In the genomic region with DNA sequence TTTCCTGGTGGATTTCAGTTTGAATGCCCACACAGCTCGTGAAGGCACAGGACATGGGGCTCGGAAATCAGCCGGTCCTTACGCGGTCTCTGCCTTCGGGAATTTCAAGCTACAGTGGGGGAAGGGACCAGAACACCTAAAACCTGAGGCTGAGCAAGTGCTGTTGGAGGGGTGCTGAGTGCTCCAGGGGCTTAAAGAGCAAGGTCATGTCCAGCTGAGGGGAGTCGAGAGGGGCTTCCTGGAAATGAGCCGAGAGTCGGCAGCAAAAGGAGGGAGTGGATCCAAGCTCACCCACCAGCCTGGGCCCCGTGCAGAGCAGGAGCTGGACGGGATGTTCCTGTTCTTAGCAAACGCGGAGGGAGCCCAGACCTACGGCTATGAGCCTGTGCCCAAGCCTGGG, we compare ENCODE assay signal across 24 cellular contexts.
DNase-seq lines count a peak whose midpoint lies in the region; ATAC-seq, FAIRE-seq and TF ChIP-seq lines count a peak whose summit lies in the region.
"Had no signal": no experiment of that assay in that cellular context is flagged by ENCODE, and none has a peak within 500 bp of the region (broad histone marks: within the 10 kb centered on the region; RNA-seq: fewer than 3 reads in every experiment).

No MANE protein-coding gene starts in this region.

- H3K27ac Mint-ChIP-seq in activated naive CD4-positive, alpha-beta T cell treated with anti-CD3 and anti-CD28 coated beads for 36 hours: no peak overlapping the region
- H3K27ac Mint-ChIP-seq: B cell; CD4-positive, CD25-positive, alpha-beta regulatory T cell; CD8-positive, alpha-beta T cell; HFFc6 had no signal

- no peak for TF ChIP-seq EP300 in SK-N-SH (IDR thresholded peaks at IDR 0.05; ENCODE audit: borderline replicate concordance in 1 of 2, low read depth in 1 of 2, low read length in 1 of 2)

- ATAC-seq in SK-N-SH treated with all-trans-retinoic acid at 6 μM for 48 hours (no peak), RWPE2 (ENCODE audit: low read depth) (no peak), HG02588 (IDR thresholded peaks at IDR 0.05; ENCODE audit: unreplicated experiment) (no peak)
- ATAC-seq: CD8-positive, alpha-beta T cell had no signal

- no peaks in the 10 kb centered on the region for H3F3A ChIP-seq in SK-N-SH (replicated peaks; ENCODE audit: insufficient read depth)

- no peak overlapping the region for H3K9ac ChIP-seq in SK-N-SH
- no peak overlapping the region for H3K9ac ChIP-seq in kidney (ENCODE audit: low read length in 2 of 2)
- H3K9ac ChIP-seq: BLaER1 had no signal

- H3K9me3 Mint-ChIP-seq in activated naive CD4-positive, alpha-beta T cell treated with anti-CD3 and anti-CD28 coated beads for 36 hours: no peaks in the 10 kb centered on the region
- H3K9me3 Mint-ChIP-seq: CD8-positive, alpha-beta T cell had no signal

- TF ChIP-seq CTCF in SK-N-SH (IDR thresholded peaks at IDR 0.05) (no peak), RWPE2 (IDR thresholded peaks at IDR 0.05; ENCODE audit: poor library complexity, severe bottlenecking) (no peak), kidney (IDR thresholded peaks at IDR 0.05; ENCODE audit: borderline replicate concordance, extremely low read depth, insufficient read depth) (no peak)

- H3K27me3 Mint-ChIP-seq in activated naive CD4-positive, alpha-beta T cell treated with anti-CD3 and anti-CD28 coated beads for 36 hours (ENCODE audit: low read depth): peaks cover 25% of the 10 kb centered on the region

- no peaks in the 10 kb centered on the region for H4K20me1 ChIP-seq in SK-N-SH (ENCODE audit: insufficient read depth)
- H4K20me1 ChIP-seq: BLaER1 had no signal

- H3K36me3 ChIP-seq in SK-N-SH (replicated peaks in 1 of 2; ENCODE audit: control insufficient read depth in 1 of 2, insufficient read depth in 2 of 2, low read length in 1 of 2): no peaks in the 10 kb centered on the region
- no peaks in the 10 kb centered on the region for H3K36me3 ChIP-seq in RWPE2 (ENCODE audit: low read depth)
- H3K36me3 ChIP-seq in kidney (ENCODE audit: control insufficient read depth in 1 of 2, insufficient read depth in 2 of 2, low read length in 2 of 2): no peaks in the 10 kb centered on the region
- H3K36me3 ChIP-seq: BLaER1, HAP-1 had no signal

- H3K4me3 ChIP-seq in SK-N-SH (ENCODE audit: low read depth in 2 of 2, low read length in 1 of 2): no peak overlapping the region
- H3K4me3 ChIP-seq in RWPE2 (ENCODE audit: severe bottlenecking): no peak overlapping the region
- no peak overlapping the region for H3K4me3 ChIP-seq in kidney (ENCODE audit: low read length in 2 of 2)
- H3K4me3 ChIP-seq: BLaER1, HAP-1 had no signal

- no peak overlapping the region for H2AFZ ChIP-seq in SK-N-SH (ENCODE audit: low read depth)

- no peaks in the 10 kb centered on the region for H3K79me2 ChIP-seq in SK-N-SH (ENCODE audit: insufficient read depth)

- no peaks in the 10 kb centered on the region for H3K27me3 ChIP-seq in SK-N-SH (ENCODE audit: insufficient read depth)
- H3K27me3 ChIP-seq in RWPE2 (ENCODE audit: insufficient read depth, poor library complexity, severe bottlenecking): peaks cover 40% of the 10 kb centered on the region
- H3K27me3 ChIP-seq: BLaER1 had no signal

- intact Hi-C loops in kidney (cut with DNase I): no loop called here
- intact Hi-C loops in posterior vena cava (cut with DNase I): no loop called here
- intact Hi-C loops in activated naive CD4-positive, alpha-beta T cell treated with anti-CD3 and anti-CD28 coated beads for 36 hours (cut with micrococcal nuclease): no loop called here

- no peaks in the 10 kb centered on the region for H3K36me3 Mint-ChIP-seq in activated naive CD4-positive, alpha-beta T cell treated with anti-CD3 and anti-CD28 coated beads for 36 hours (ENCODE audit: low read depth)
- H3K36me3 Mint-ChIP-seq: CD4-positive, CD25-positive, alpha-beta regulatory T cell; CD8-positive, alpha-beta T cell had no signal

- CTCF ChIA-PET in SK-N-SH (lab: Yijun Ruan, JAX): interaction anchor here (0.6 to 1.4 kb wide), 6 partner anchors 9 to 35 kb away, joined by 3 to 5 read pairs (median 4); no protein-coding TSS in a partner anchor
- CTCF ChIA-PET in activated naive CD4-positive, alpha-beta T cell treated with anti-CD3 and anti-CD28 coated beads for 36 hours (lab: Charles Lee): no interaction called here

- H3K4me2 ChIP-seq in SK-N-SH: no peak overlapping the region

- H3K4me1 ChIP-seq in SK-N-SH (ENCODE audit: control insufficient read depth in 1 of 2, insufficient read depth in 2 of 2, low read depth in 1 of 2, low read length in 1 of 2): peaks cover 0 to 5% of the 10 kb centered on the region in 2 experiments; a peak in 1 of 4 replicates
- no peaks in the 10 kb centered on the region for H3K4me1 ChIP-seq in RWPE2 (ENCODE audit: insufficient read depth, poor library complexity, severe bottlenecking)
- no peaks in the 10 kb centered on the region for H3K4me1 ChIP-seq in kidney (ENCODE audit: control insufficient read depth in 1 of 2, insufficient read depth in 1 of 2, low read depth in 1 of 2, low read length in 2 of 2)
- H3K4me1 ChIP-seq: Caco-2, HAP-1 had no signal

- H3K27ac ChIP-seq in SK-N-SH (ENCODE audit: low read depth in 2 of 2, low read length in 1 of 2): no peak overlapping the region
- H3K27ac ChIP-seq in RWPE2 (ENCODE audit: poor library complexity, severe bottlenecking): no peak overlapping the region
- no peak overlapping the region for H3K27ac ChIP-seq in kidney (ENCODE audit: low read depth in 2 of 2, low read length in 2 of 2)
- H3K27ac ChIP-seq: 22Rv1, BLaER1, C4-2B had no signal

- no peaks in the 10 kb centered on the region for H3K9me2 ChIP-seq in SK-N-SH

- POLR2A ChIA-PET in SK-N-SH (lab: Yijun Ruan, JAX): no interaction called here

- TF ChIP-seq RAD21 in SK-N-SH (IDR thresholded peaks at IDR 0.05; ENCODE audit: low read length): no peak

- H3K4me1 Mint-ChIP-seq in activated naive CD4-positive, alpha-beta T cell treated with anti-CD3 and anti-CD28 coated beads for 36 hours (ENCODE audit: low read depth): no peaks in the 10 kb centered on the region
- H3K4me1 Mint-ChIP-seq: B cell; CD4-positive, CD25-positive, alpha-beta regulatory T cell had no signal

- WGBS in SK-N-SH (ENCODE audit: low lambda C conversion rate): 41% methylated on average over 14 of the region's 14 CpGs

- no peak for FAIRE-seq in kidney (lab: Jason Lieb, UNC)
- FAIRE-seq: A204.1, G401.6, GM12892, H54 had no signal

- H3K9me3 ChIP-seq in SK-N-SH (no peaks in the 10 kb centered on the region; the same call in 1 of the 2 replicates), RWPE2 (ENCODE audit: severe bottlenecking) (no peaks in the 10 kb centered on the region), kidney (ENCODE audit: control insufficient read depth in 1 of 2, low read length in 2 of 2) (no peaks in the 10 kb centered on the region)
- H3K9me3 ChIP-seq: BLaER1, HAP-1 had no signal

- DNase-seq in SK-N-SH: peak; percentile 3
- DNase-seq in RWPE2 (ENCODE audit: low spot score): peak; percentile 36
- peak; percentile 35 for DNase-seq in kidney
- peak; percentile 56 for DNase-seq in posterior vena cava (ENCODE audit: low spot score)
- DNase-seq in SIG-M5 (lab: John Stamatoyannopoulos, UW): no peak
- no peak for DNase-seq in activated naive CD4-positive, alpha-beta T cell treated with anti-CD3 and anti-CD28 coated beads for 36 hours
- DNase-seq: CD4-positive, CD25-positive, alpha-beta regulatory T cell; CD8-positive, alpha-beta T cell; DMS153; DND-41; GOT3; HFFc6 had no signal

- H3K4me3 Mint-ChIP-seq in activated naive CD4-positive, alpha-beta T cell treated with anti-CD3 and anti-CD28 coated beads for 36 hours: no peak overlapping the region
- H3K4me3 Mint-ChIP-seq: B cell; CD4-positive, CD25-positive, alpha-beta regulatory T cell; CD8-positive, alpha-beta T cell; HFFc6 had no signal

TF ChIP-seq in SK-N-SH, 30 proteins besides CTCF, POLR2A, EP300 and RAD21 (continues in another document):
- TF ChIP-seq FOSL2 (IDR thresholded peaks at IDR 0.05; ENCODE audit: borderline replicate concordance, low read depth) (no peak), EZH2phosphoT487 (IDR thresholded peaks at IDR 0.05; ENCODE audit: borderline replicate concordance, low read depth) (no peak), YY1 (IDR thresholded peaks at IDR 0.05; ENCODE audit: low read depth) (no peak), NRF1 (IDR thresholded peaks at IDR 0.05; ENCODE audit: low read depth, low read length) (no peak)
- TF ChIP-seq, protein P1, sequence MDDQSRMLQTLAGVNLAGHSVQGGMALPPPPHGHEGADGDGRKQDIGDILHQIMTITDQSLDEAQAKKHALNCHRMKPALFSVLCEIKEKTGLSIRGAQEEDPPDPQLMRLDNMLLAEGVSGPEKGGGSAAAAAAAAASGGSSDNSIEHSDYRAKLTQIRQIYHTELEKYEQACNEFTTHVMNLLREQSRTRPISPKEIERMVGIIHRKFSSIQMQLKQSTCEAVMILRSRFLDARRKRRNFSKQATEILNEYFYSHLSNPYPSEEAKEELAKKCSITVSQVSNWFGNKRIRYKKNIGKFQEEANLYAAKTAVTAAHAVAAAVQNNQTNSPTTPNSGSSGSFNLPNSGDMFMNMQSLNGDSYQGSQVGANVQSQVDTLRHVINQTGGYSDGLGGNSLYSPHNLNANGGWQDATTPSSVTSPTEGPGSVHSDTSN (IDR thresholded peaks at IDR 0.05): no peak

TF ChIP-seq in SK-N-SH treated with all-trans-retinoic acid at 6 μM for 48 hours, 23 proteins besides CTCF, POLR2A, EP300 and RAD21:
- no peak for TF ChIP-seq ESRRG (CRISPR knock-in tag; IDR thresholded peaks at IDR 0.05)
- no peak for TF ChIP-seq RARB (CRISPR knock-in tag; IDR thresholded peaks at IDR 0.05)
- no peak for TF ChIP-seq GLIS3 (CRISPR knock-in tag; IDR thresholded peaks at IDR 0.05)
- TF ChIP-seq PPARA (CRISPR knock-in tag; IDR thresholded peaks at IDR 0.05; ENCODE audit: borderline replicate concordance): no peak
- TF ChIP-seq, protein P2, sequence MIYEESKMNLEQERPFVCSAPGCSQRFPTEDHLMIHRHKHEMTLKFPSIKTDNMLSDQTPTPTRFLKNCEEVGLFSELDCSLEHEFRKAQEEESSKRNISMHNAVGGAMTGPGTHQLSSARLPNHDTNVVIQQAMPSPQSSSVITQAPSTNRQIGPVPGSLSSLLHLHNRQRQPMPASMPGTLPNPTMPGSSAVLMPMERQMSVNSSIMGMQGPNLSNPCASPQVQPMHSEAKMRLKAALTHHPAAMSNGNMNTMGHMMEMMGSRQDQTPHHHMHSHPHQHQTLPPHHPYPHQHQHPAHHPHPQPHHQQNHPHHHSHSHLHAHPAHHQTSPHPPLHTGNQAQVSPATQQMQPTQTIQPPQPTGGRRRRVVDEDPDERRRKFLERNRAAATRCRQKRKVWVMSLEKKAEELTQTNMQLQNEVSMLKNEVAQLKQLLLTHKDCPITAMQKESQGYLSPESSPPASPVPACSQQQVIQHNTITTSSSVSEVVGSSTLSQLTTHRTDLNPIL (CRISPR knock-in tag; IDR thresholded peaks at IDR 0.05; ENCODE audit: low read depth): no peak
- no peak for TF ChIP-seq CSDC2 (CRISPR knock-in tag; IDR thresholded peaks at IDR 0.05)
- no peak for TF ChIP-seq ZNF70 (CRISPR knock-in tag; IDR thresholded peaks at IDR 0.05)
- TF ChIP-seq TOX (CRISPR knock-in tag; IDR thresholded peaks at IDR 0.05; ENCODE audit: borderline replicate concordance): no peak
- TF ChIP-seq ARNTL (CRISPR knock-in tag; IDR thresholded peaks at IDR 0.05; ENCODE audit: borderline replicate concordance, low read depth): no peak
- TF ChIP-seq ZC3H10 (CRISPR knock-in tag; IDR thresholded peaks at IDR 0.05): no peak
- TF ChIP-seq BACH2 (CRISPR knock-in tag; IDR thresholded peaks at IDR 0.05; ENCODE audit: borderline replicate concordance): no peak

Comparison
In these comparisons a context has a peak if more than half of its experiments do, and no peak if none do; other contexts are left out.
1. DNase-seq: peak in SK-N-SH (single experiment), RWPE2 (single experiment), kidney (single experiment) and posterior vena cava (single experiment); none in SIG-M5 (single experiment) and activated naive CD4-positive, alpha-beta T cell treated with anti-CD3 and anti-CD28 coated beads for 36 hours (single experiment).